1 cellular context compared by ENCODE assay signal in the genomic region with DNA sequence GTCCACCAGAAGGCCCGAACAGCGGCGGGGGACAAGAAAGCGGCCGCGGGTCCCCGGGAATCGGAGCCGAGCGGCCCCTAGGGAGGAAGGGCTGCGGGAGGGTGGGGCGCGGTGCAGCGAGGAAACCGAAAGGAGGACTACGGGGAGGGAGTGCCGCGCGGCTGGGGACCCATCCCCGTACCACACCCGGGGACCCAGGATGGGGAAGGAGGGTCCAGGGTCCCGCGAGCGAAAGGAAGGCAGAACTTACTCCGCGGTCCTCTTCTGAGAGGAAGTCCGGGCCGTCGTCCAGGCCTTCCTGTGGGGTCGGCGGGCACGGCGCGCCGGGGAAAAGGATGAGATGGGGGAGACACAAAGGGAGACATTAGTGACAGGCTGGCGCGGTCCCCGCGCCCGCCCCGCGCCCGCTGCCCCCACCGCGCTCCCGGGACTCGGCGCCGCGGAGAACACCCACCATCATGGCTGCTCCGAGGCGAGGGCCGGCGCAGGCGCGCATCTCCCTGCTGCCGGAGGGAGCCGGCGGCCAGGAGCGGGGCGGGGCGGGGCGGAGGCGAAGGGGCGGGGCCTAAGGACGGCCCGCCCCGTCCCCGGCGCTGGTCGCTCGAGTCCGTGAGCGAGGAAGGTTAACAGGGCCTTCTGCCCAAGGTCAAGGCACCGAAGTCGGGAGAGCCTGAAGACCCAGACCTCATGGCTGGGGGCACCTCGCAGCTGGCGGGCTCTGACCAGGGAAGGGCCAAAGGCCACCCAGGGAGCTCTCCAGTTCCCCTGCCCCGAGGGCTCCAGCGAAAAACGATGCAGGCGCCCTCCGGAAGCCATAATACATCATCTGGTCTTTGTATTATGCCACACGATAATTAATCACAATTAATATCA.
A peak's percentile ranks its signal among the peaks of the same experiment; 100 is the strongest.
TF ChIP-seq lines count a peak whose summit lies in the region.

Gene SNX6, minus strand, starts transcription at position 492 of the 873 bp plus-strand sequence. Its CDS starts 32 bp downstream, at position 460.

TF ChIP-seq in WTC11, 78 proteins besides CTCF, POLR2A, EP300 and RAD21 (continued from another document and continues in another):
- TF ChIP-seq ZNF416 (CRISPR knock-in tag; IDR thresholded peaks at IDR 0.05) (no peak), NR2C2 (CRISPR knock-in tag; IDR thresholded peaks at IDR 0.05) (no peak), ZNF219 (CRISPR knock-in tag; IDR thresholded peaks at IDR 0.05; ENCODE audit: borderline replicate concordance) (no peak), CDX4 (CRISPR knock-in tag; IDR thresholded peaks at IDR 0.05; ENCODE audit: borderline replicate concordance) (no peak), ATF6 (CRISPR knock-in tag; IDR thresholded peaks at IDR 0.05) (no peak), TEAD1 (CRISPR knock-in tag; IDR thresholded peaks at IDR 0.05) (no peak), NFATC4 (CRISPR knock-in tag; IDR thresholded peaks at IDR 0.05) (no peak), USF2 (CRISPR knock-in tag; IDR thresholded peaks at IDR 0.05) (no peak; the same call in 1 of the 2 replicates), GRHL2 (CRISPR knock-in tag; IDR thresholded peaks at IDR 0.05; ENCODE audit: insufficient replicate concordance, severe bottlenecking) (no peak), JAZF1 (CRISPR knock-in tag; IDR thresholded peaks at IDR 0.05) (no peak), ZNF512 (CRISPR knock-in tag; IDR thresholded peaks at IDR 0.05; ENCODE audit: borderline replicate concordance) (no peak), ZNF423 (CRISPR knock-in tag; IDR thresholded peaks at IDR 0.05) (no peak), NR1H2 (CRISPR knock-in tag; IDR thresholded peaks at IDR 0.05) (no peak), FOXK1 (CRISPR knock-in tag; IDR thresholded peaks at IDR 0.05) (no peak), TEAD4 (CRISPR knock-in tag; IDR thresholded peaks at IDR 0.05) (no peak), MYBL2 (CRISPR knock-in tag; IDR thresholded peaks at IDR 0.05) (no peak; the same call in 1 of the 2 replicates), ZNF671 (CRISPR knock-in tag; IDR thresholded peaks at IDR 0.05) (no peak), ZNF263 (CRISPR knock-in tag; IDR thresholded peaks at IDR 0.05; ENCODE audit: low read depth) (no peak), IRF2 (CRISPR knock-in tag; IDR thresholded peaks at IDR 0.05; ENCODE audit: borderline replicate concordance, low read depth) (no peak), E2F5 (CRISPR knock-in tag; IDR thresholded peaks at IDR 0.05) (no peak), OVOL2 (CRISPR knock-in tag; IDR thresholded peaks at IDR 0.05; ENCODE audit: borderline replicate concordance) (no peak), ERG (CRISPR knock-in tag; IDR thresholded peaks at IDR 0.05) (no peak), ZNF396 (CRISPR knock-in tag; IDR thresholded peaks at IDR 0.05; ENCODE audit: borderline replicate concordance) (no peak), ELF4 (CRISPR knock-in tag; IDR thresholded peaks at IDR 0.05; ENCODE audit: low read depth) (no peak), ETV6 (CRISPR knock-in tag; IDR thresholded peaks at IDR 0.05) (no peak), FOXP1 (CRISPR knock-in tag; IDR thresholded peaks at IDR 0.05; ENCODE audit: borderline replicate concordance) (peak; percentile 59; the same call in 1 of the 2 replicates)
- TF ChIP-seq, protein P1, sequence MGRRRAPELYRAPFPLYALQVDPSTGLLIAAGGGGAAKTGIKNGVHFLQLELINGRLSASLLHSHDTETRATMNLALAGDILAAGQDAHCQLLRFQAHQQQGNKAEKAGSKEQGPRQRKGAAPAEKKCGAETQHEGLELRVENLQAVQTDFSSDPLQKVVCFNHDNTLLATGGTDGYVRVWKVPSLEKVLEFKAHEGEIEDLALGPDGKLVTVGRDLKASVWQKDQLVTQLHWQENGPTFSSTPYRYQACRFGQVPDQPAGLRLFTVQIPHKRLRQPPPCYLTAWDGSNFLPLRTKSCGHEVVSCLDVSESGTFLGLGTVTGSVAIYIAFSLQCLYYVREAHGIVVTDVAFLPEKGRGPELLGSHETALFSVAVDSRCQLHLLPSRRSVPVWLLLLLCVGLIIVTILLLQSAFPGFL (CRISPR knock-in tag; IDR thresholded peaks at IDR 0.05; ENCODE audit: borderline replicate concordance) = peak; percentile 14; the same call in 1 of the 2 replicates
- TF ChIP-seq, protein P2, sequence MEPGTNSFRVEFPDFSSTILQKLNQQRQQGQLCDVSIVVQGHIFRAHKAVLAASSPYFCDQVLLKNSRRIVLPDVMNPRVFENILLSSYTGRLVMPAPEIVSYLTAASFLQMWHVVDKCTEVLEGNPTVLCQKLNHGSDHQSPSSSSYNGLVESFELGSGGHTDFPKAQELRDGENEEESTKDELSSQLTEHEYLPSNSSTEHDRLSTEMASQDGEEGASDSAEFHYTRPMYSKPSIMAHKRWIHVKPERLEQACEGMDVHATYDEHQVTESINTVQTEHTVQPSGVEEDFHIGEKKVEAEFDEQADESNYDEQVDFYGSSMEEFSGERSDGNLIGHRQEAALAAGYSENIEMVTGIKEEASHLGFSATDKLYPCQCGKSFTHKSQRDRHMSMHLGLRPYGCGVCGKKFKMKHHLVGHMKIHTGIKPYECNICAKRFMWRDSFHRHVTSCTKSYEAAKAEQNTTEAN (CRISPR knock-in tag; IDR thresholded peaks at IDR 0.05) = peak; percentile 79; the same call in 1 of the 2 replicates
- TF ChIP-seq, protein P3, sequence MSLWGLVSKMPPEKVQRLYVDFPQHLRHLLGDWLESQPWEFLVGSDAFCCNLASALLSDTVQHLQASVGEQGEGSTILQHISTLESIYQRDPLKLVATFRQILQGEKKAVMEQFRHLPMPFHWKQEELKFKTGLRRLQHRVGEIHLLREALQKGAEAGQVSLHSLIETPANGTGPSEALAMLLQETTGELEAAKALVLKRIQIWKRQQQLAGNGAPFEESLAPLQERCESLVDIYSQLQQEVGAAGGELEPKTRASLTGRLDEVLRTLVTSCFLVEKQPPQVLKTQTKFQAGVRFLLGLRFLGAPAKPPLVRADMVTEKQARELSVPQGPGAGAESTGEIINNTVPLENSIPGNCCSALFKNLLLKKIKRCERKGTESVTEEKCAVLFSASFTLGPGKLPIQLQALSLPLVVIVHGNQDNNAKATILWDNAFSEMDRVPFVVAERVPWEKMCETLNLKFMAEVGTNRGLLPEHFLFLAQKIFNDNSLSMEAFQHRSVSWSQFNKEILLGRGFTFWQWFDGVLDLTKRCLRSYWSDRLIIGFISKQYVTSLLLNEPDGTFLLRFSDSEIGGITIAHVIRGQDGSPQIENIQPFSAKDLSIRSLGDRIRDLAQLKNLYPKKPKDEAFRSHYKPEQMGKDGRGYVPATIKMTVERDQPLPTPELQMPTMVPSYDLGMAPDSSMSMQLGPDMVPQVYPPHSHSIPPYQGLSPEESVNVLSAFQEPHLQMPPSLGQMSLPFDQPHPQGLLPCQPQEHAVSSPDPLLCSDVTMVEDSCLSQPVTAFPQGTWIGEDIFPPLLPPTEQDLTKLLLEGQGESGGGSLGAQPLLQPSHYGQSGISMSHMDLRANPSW (CRISPR knock-in tag; conservative IDR thresholded peaks at IDR 0.05; ENCODE audit: low read depth) = no peak
- TF ChIP-seq, protein P4, sequence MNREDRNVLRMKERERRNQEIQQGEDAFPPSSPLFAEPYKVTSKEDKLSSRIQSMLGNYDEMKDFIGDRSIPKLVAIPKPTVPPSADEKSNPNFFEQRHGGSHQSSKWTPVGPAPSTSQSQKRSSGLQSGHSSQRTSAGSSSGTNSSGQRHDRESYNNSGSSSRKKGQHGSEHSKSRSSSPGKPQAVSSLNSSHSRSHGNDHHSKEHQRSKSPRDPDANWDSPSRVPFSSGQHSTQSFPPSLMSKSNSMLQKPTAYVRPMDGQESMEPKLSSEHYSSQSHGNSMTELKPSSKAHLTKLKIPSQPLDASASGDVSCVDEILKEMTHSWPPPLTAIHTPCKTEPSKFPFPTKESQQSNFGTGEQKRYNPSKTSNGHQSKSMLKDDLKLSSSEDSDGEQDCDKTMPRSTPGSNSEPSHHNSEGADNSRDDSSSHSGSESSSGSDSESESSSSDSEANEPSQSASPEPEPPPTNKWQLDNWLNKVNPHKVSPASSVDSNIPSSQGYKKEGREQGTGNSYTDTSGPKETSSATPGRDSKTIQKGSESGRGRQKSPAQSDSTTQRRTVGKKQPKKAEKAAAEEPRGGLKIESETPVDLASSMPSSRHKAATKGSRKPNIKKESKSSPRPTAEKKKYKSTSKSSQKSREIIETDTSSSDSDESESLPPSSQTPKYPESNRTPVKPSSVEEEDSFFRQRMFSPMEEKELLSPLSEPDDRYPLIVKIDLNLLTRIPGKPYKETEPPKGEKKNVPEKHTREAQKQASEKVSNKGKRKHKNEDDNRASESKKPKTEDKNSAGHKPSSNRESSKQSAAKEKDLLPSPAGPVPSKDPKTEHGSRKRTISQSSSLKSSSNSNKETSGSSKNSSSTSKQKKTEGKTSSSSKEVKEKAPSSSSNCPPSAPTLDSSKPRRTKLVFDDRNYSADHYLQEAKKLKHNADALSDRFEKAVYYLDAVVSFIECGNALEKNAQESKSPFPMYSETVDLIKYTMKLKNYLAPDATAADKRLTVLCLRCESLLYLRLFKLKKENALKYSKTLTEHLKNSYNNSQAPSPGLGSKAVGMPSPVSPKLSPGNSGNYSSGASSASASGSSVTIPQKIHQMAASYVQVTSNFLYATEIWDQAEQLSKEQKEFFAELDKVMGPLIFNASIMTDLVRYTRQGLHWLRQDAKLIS (CRISPR knock-in tag; IDR thresholded peaks at IDR 0.05; ENCODE audit: borderline replicate concordance) = no peak
